23 cellular contexts compared by ENCODE assay signal in genomic region chr14:26522985-26523384, GRCh38.
DNase-seq lines count a peak whose midpoint lies in the region; ATAC-seq lines count a peak whose summit lies in the region.
"Had no signal": no experiment of that assay in that cellular context is flagged by ENCODE, and none has a peak within 500 bp of the region (broad histone marks: within the 10 kb centered on the region; RNA-seq: fewer than 3 reads in every experiment).

No MANE protein-coding gene starts in this region.

- H3K9me3 ChIP-seq in mesenchymal stem cell (ENCODE audit: control insufficient read depth, low read length) = no peaks in the 10 kb centered on the region
- H3K9me3 ChIP-seq: HAP-1, heart right ventricle, transverse colon had no signal

- no peak overlapping the region for H2BK5ac ChIP-seq in mesenchymal stem cell (ENCODE audit: low read depth, low read length, poor library complexity, severe bottlenecking)

- H3K9ac ChIP-seq in mesenchymal stem cell (ENCODE audit: low read length) = peak overlapping the region; percentile 76

- peak overlapping the region; percentile 51; the same call in 1 of the 2 replicates for H3K27ac ChIP-seq in ACC112 (ENCODE audit: low read depth, low read length)
- no peak overlapping the region for H3K27ac ChIP-seq in mesenchymal stem cell (ENCODE audit: low read length, poor library complexity, severe bottlenecking)
- H3K27ac ChIP-seq: heart right ventricle, RWPE1 had no signal

- no peak overlapping the region for H3K23ac ChIP-seq in mesenchymal stem cell (ENCODE audit: low read length in 2 of 2)

- H3K4ac ChIP-seq in mesenchymal stem cell (ENCODE audit: low read depth in 1 of 2, low read length in 2 of 2) = no peak overlapping the region

- H3K4me3 ChIP-seq in ACC112 (ENCODE audit: low read depth, low read length) = no peak overlapping the region
- peak overlapping the region in 1 of 2 experiments; percentile 38 for H3K4me3 ChIP-seq in mesenchymal stem cell (ENCODE audit: insufficient read depth in 1 of 2, low read depth in 1 of 2, low read length in 2 of 2)
- H3K4me3 ChIP-seq: HAP-1, heart right ventricle, transverse colon had no signal

- no peak overlapping the region for H2AFZ ChIP-seq in ACC112 (ENCODE audit: low read length, unreplicated experiment)
- no peak overlapping the region for H2AFZ ChIP-seq in mesenchymal stem cell (ENCODE audit: low read depth, low read length)

- H3K18ac ChIP-seq in mesenchymal stem cell (ENCODE audit: low read depth in 1 of 2, low read length in 2 of 2) = no peak overlapping the region

- H2BK12ac ChIP-seq in mesenchymal stem cell (ENCODE audit: low read length in 2 of 2) = no peak overlapping the region

- H2AK5ac ChIP-seq in mesenchymal stem cell (ENCODE audit: low read length, severe bottlenecking) = no peak overlapping the region

- H4K91ac ChIP-seq in mesenchymal stem cell (ENCODE audit: low read length) = no peak overlapping the region

- H2BK120ac ChIP-seq in mesenchymal stem cell (ENCODE audit: low read depth, low read length) = no peak overlapping the region

- no peak overlapping the region for H2BK15ac ChIP-seq in mesenchymal stem cell (ENCODE audit: low read depth, poor library complexity, severe bottlenecking)

- no peak overlapping the region for H3K4me2 ChIP-seq in mesenchymal stem cell (ENCODE audit: low read length, poor library complexity, severe bottlenecking)

- no peaks in the 10 kb centered on the region for H3K79me2 ChIP-seq in ACC112 (ENCODE audit: control insufficient read depth, insufficient read depth, low read length, unreplicated experiment)

- WGBS in mesenchymal stem cell = 0% methylated on average over 1 of the region's 2 CpGs

- H3K79me1 ChIP-seq in mesenchymal stem cell (replicated peaks; ENCODE audit: low read length, poor library complexity, severe bottlenecking) = peaks cover 8% of the 10 kb centered on the region

- no peak overlapping the region for H4K8ac ChIP-seq in mesenchymal stem cell (ENCODE audit: low read length)

- peak; percentile 77 for DNase-seq in HCEC 1CT
- DNase-seq in dedifferentiated amniotic fluid mesenchymal stem cell (ENCODE audit: extremely low spot score) = peak; percentile 79
- DNase-seq in mesenchymal stem cell = peak; percentile 63
- no peak for DNase-seq in NK-92 treated with Interleukin-12 subunit alpha and Interleukin-12 subunit beta, amount 100 ng/mL, for 24 hours (lab: John Stamatoyannopoulos, UW)
- DNase-seq in T-helper 2 cell = no peak
- DNase-seq: activated CD4-positive, alpha-beta T cell treated with anti-CD3 and anti-CD28 coated beads, Interleukin-2, amount 10 ng/mL, durations not matched to agents 24 days and 14 days; activated CD8-positive, alpha-beta memory T cell treated with anti-CD3 and anti-CD28 coated beads, Interleukin-2, amount 50 U/mL, for 48 hours; CD4-positive, alpha-beta memory T cell; cortex of kidney; DND-41; heart right ventricle; KBM-7; natural killer cell; NCI-H1930; NCI-H446; stimulated activated CD4-positive, alpha-beta T cell treated with anti-CD3 and anti-CD28 coated beads, Interleukin-15, amount 100 ng/mL, for 24 hours; transverse colon had no signal

- H3K27me3 ChIP-seq in ACC112 (ENCODE audit: insufficient read depth, low read length) (no peaks in the 10 kb centered on the region), mesenchymal stem cell (ENCODE audit: control insufficient read depth in 1 of 2, insufficient read depth in 1 of 2, low read length in 2 of 2) (no peaks in the 10 kb centered on the region)
- H3K27me3 ChIP-seq: heart right ventricle, transverse colon had no signal

- H3K14ac ChIP-seq in mesenchymal stem cell (ENCODE audit: low read length in 2 of 2) = no peak overlapping the region

- peaks cover 23% of the 10 kb centered on the region for H3K4me1 ChIP-seq in ACC112 (ENCODE audit: control insufficient read depth, insufficient read depth, low read length, unreplicated experiment)
- no peaks in the 10 kb centered on the region for H3K4me1 ChIP-seq in mesenchymal stem cell (ENCODE audit: control insufficient read depth, insufficient read depth, low read depth, low read length)

- ATAC-seq in GM21390 (IDR thresholded peaks at IDR 0.05; ENCODE audit: unreplicated experiment) (no peak), GM21529 (IDR thresholded peaks at IDR 0.05; ENCODE audit: unreplicated experiment) (no peak)
- ATAC-seq: natural killer cell; stimulated activated effector memory CD8-positive, alpha-beta T cell treated with anti-CD3 and anti-CD28 coated beads, Interleukin-12 subunit alpha, Interleukin-12 subunit beta, amount 100 ng/mL, for 72 hours had no signal

- H3K36me3 ChIP-seq in ACC112 (ENCODE audit: insufficient read depth, low read length) = no peaks in the 10 kb centered on the region; the same call in 1 of the 2 replicates
- no peaks in the 10 kb centered on the region for H3K36me3 ChIP-seq in mesenchymal stem cell (ENCODE audit: control insufficient read depth in 1 of 2, insufficient read depth in 2 of 2, low read depth in 1 of 2, low read length in 2 of 2)
- H3K36me3 ChIP-seq: HAP-1, heart right ventricle, transverse colon had no signal

Comparison
In these comparisons a context has a peak if more than half of its experiments do, and no peak if none do; other contexts are left out.
1. DNase-seq: peak in HCEC 1CT (single experiment), dedifferentiated amniotic fluid mesenchymal stem cell (single experiment) and mesenchymal stem cell (single experiment); none in NK-92 treated with Interleukin-12 subunit alpha and Interleukin-12 subunit beta, amount 100 ng/mL, for 24 hours (single experiment) and T-helper 2 cell (0 of 5).